10 cellular contexts compared by ENCODE assay signal in the genomic region with DNA sequence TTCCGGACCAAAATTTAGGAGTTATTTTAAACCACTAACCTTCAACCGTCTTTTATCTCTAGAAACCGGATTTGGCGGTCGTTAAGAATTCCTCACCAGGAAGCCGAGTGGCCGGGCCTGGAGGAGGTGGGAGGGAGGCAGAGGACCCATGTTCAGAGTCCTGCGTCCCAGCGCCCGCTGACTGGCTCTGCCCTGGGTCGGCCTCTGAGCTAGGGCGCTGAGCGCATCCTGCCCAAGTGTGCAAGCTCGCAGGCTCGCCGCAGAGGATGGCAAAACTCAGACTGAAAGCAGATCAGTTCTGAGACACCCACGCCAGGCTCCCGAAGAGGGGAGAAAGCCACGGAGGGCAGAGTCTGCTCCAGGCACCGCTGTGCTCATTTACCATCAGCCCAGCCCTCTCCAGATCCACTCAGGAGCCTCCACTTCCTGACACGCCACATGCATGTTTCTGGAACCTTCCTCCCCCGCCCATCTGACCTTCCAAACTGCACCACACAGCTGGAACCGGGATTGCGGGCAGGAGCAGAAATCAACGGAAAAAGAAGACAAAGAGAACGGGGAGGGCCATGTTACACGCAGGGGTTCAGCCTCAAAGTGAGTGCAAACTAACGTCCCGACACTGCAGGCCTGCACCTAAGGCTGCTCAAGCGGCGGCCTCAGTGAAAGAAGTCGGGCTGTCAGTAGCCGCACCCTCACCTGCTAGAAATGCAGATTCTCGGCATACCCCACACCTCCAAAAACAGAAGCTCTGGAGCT. TPM values are rescaled to one million over a fixed set of nuclear protein-coding genes. Genes with fewer than 3 reads are reported as not detected.
A peak's percentile ranks its signal among the peaks of the same experiment; 100 is the strongest.
DNase-seq lines count a peak whose midpoint lies in the region; ATAC-seq, FAIRE-seq and TF ChIP-seq lines count a peak whose summit lies in the region.
"Had no signal": no experiment of that assay in that cellular context is flagged by ENCODE, and none has a peak within 500 bp of the region (broad histone marks: within the 10 kb centered on the region; RNA-seq: fewer than 3 reads in every experiment).

No MANE protein-coding gene starts in this region.

- H3K4me1 ChIP-seq in aorta (ENCODE audit: control insufficient read depth in 1 of 2, insufficient read depth in 2 of 2, low read length in 2 of 2): peaks cover 7 to 11% of the 10 kb centered on the region in 2 donors

- H3K27me3 ChIP-seq in aorta (ENCODE audit: control insufficient read depth in 1 of 2, insufficient read depth in 2 of 2, low read length in 1 of 2): no peaks in the 10 kb centered on the region

- peak overlapping the region; percentile 85 for H3K27ac Mint-ChIP-seq in endothelial cell (ENCODE audit: unreplicated experiment)
- H3K27ac Mint-ChIP-seq in osteocyte (ENCODE audit: unreplicated experiment): peak overlapping the region; percentile 79
- H3K27ac Mint-ChIP-seq: CD4-positive, alpha-beta T cell had no signal

- peak overlapping the region; percentile 29 to 94 for H3K27ac ChIP-seq in aorta (ENCODE audit: low read depth in 1 of 2, low read length in 2 of 2)

- H3K4me3 Mint-ChIP-seq in endothelial cell (ENCODE audit: unreplicated experiment) (peak overlapping the region; percentile 51), osteocyte (ENCODE audit: unreplicated experiment) (no peak overlapping the region)
- H3K4me3 Mint-ChIP-seq: CD4-positive, alpha-beta T cell had no signal

- FAIRE-seq in D721Med (lab: Jason Lieb, UNC): no peak

- H3K36me3 ChIP-seq in aorta (ENCODE audit: control insufficient read depth in 1 of 2, insufficient read depth in 2 of 2, low read length in 1 of 2): no peaks in the 10 kb centered on the region

- H3K27me3 Mint-ChIP-seq in endothelial cell (ENCODE audit: unreplicated experiment) (peaks cover 4% of the 10 kb centered on the region), osteocyte (ENCODE audit: unreplicated experiment) (no peaks in the 10 kb centered on the region)

- DNase-seq in stimulated activated CD4-positive, alpha-beta T cell treated with anti-CD3 and anti-CD28 coated beads, Interleukin-15, amount 100 ng/mL, for 48 hours (ENCODE audit: low read depth in 2 of 2): peak; percentile 9 to 29
- no peak for DNase-seq in stimulated activated CD4-positive, alpha-beta T cell treated with anti-CD3 and anti-CD28 coated beads, Interleukin-4, amount 100 ng/mL, for 4 hours
- DNase-seq in endothelial cell (ENCODE audit: low spot score) (peak; percentile 46), osteocyte (ENCODE audit: extremely low spot score, unreplicated experiment) (peak; percentile 83), aorta (peak; percentile 67 to 85), D721Med (ENCODE audit: insufficient read length, low spot score) (no peak), kidney glomerular epithelial cell (lab: John Stamatoyannopoulos, UW) (no peak)
- DNase-seq: CD4-positive, alpha-beta T cell; mammary epithelial cell had no signal

- H3K4me3 ChIP-seq in aorta (ENCODE audit: low read length in 2 of 2): no peak overlapping the region

- H3K9me3 ChIP-seq in aorta (ENCODE audit: control insufficient read depth, low read length): no peaks in the 10 kb centered on the region

- intact Hi-C loops in aorta (cut with DNase I): no loop called here

- whole genome bisulfite sequencing in aorta, 2 donors: 8 to 9% methylated on average over 31 to 34 of the region's 34 CpGs

- no peaks in the 10 kb centered on the region for H3K9me3 Mint-ChIP-seq in endothelial cell (ENCODE audit: unreplicated experiment)
- no peaks in the 10 kb centered on the region for H3K9me3 Mint-ChIP-seq in osteocyte (ENCODE audit: unreplicated experiment)
- H3K9me3 Mint-ChIP-seq: CD4-positive, alpha-beta T cell had no signal

- TF ChIP-seq CTCF in endothelial cell (IDR thresholded peaks at IDR 0.05; ENCODE audit: unreplicated experiment) (no peak), osteocyte (IDR thresholded peaks at IDR 0.05) (no peak), D721Med (IDR thresholded peaks at IDR 0.05; ENCODE audit: insufficient read depth, missing control alignments) (no peak)

- H3K36me3 Mint-ChIP-seq in endothelial cell (ENCODE audit: low read depth, unreplicated experiment) (peaks cover 41% of the 10 kb centered on the region), osteocyte (ENCODE audit: unreplicated experiment) (peaks cover 36% of the 10 kb centered on the region)

- H3K4me1 Mint-ChIP-seq in endothelial cell (ENCODE audit: unreplicated experiment) (peaks cover 80% of the 10 kb centered on the region), osteocyte (ENCODE audit: unreplicated experiment) (peaks cover 95% of the 10 kb centered on the region)

- ATAC-seq in aorta (ENCODE audit: low FRiP score) (peak; percentile 61), GM19467 (IDR thresholded peaks at IDR 0.05; ENCODE audit: unreplicated experiment) (no peak)

RNA-seq across cellular contexts. Expression of gene COL4A1, which starts 8.2 kb away (rescaled TPM):
- total RNA-seq in endothelial cell (ENCODE audit: unreplicated experiment) (2,720 TPM), osteocyte (3,181 and 3,589 TPM in 2 replicates), aorta (100 to 1,000 TPM; 564 to 910 TPM)
- 100 to 1,000 TPM in 1 of 2 donors, 10 to 100 TPM in 1; 73.3 to 379 TPM for polyA plus RNA-seq in aorta

RNA-seq across cellular contexts. Expression of gene COL4A2, which starts 8.3 kb away (rescaled TPM):
- total RNA-seq in endothelial cell (ENCODE audit: unreplicated experiment) (1,556 TPM), osteocyte (2,001 and 2,067 TPM in 2 replicates), aorta (1,000 to 10,000 TPM in 1 of 2 donors, 100 to 1,000 TPM in 1; 693 to 1,110 TPM)
- 100 to 1,000 TPM; 117 to 670 TPM for polyA plus RNA-seq in aorta
- total RNA-seq: CD4-positive, alpha-beta T cell had no signal

Comparison
In these comparisons a context has a peak if more than half of its experiments do, and no peak if none do; other contexts are left out.
1. DNase-seq: peak in stimulated activated CD4-positive, alpha-beta T cell treated with anti-CD3 and anti-CD28 coated beads, Interleukin-15, amount 100 ng/mL, for 48 hours (2 of 2), endothelial cell (single experiment), osteocyte (single experiment) and aorta (2 of 2); none in stimulated activated CD4-positive, alpha-beta T cell treated with anti-CD3 and anti-CD28 coated beads, Interleukin-4, amount 100 ng/mL, for 4 hours (0 of 2), D721Med (single experiment) and kidney glomerular epithelial cell (single experiment).